ENCODE assay signal across 19 cellular contexts in genomic region chr2:202152104-202152771, GRCh38.
"Had no signal": no experiment of that assay in that cellular context is flagged by ENCODE, and none has a peak within 500 bp of the region (broad histone marks: within the 10 kb centered on the region; RNA-seq: fewer than 3 reads in every experiment).

No MANE protein-coding gene starts in this region.

- ATAC-seq: activated CD8-positive, alpha-beta T cell treated with anti-CD3 and anti-CD28 coated beads for 36 hours; activated T-cell treated with anti-CD3 and anti-CD28 coated beads, Interleukin-2, amount 50 U/mL, for 4 hours; left lung; naive thymus-derived CD8-positive, alpha-beta T cell; right cardiac atrium; WTC11 had no signal

- H3K36me3 Mint-ChIP-seq: activated naive CD8-positive, alpha-beta T cell; naive thymus-derived CD8-positive, alpha-beta T cell; WTC11 had no signal

- H3K4me3 Mint-ChIP-seq: activated CD8-positive, alpha-beta T cell treated with anti-CD3 and anti-CD28 coated beads for 36 hours; activated naive CD8-positive, alpha-beta T cell; activated T-cell treated with anti-CD3 and anti-CD28 coated beads, Interleukin-2, amount 50 U/mL, for 4 hours; naive thymus-derived CD8-positive, alpha-beta T cell; T-helper 1 cell treated with Interleukin-12 subunit alpha and Interleukin-12 subunit beta and Interleukin-4 antibody, amounts not matched to agents 30 μg/mL and 1 μg/mL, for 36 hours; WTC11 had no signal

- H3K27ac Mint-ChIP-seq: activated CD8-positive, alpha-beta T cell treated with anti-CD3 and anti-CD28 coated beads for 36 hours; activated naive CD8-positive, alpha-beta T cell; naive thymus-derived CD8-positive, alpha-beta T cell; T-helper 1 cell treated with Interleukin-12 subunit alpha and Interleukin-12 subunit beta and Interleukin-4 antibody, amounts not matched to agents 30 μg/mL and 1 μg/mL, for 36 hours; WTC11 had no signal

- H3K4me1 Mint-ChIP-seq: naive thymus-derived CD8-positive, alpha-beta T cell had no signal

- DNase-seq: activated CD4-positive, alpha-beta T cell treated with anti-CD3 and anti-CD28 coated beads for 48 hours; activated CD8-positive, alpha-beta T cell treated with anti-CD3 and anti-CD28 coated beads for 36 hours; activated effector memory CD4-positive, alpha-beta T cell treated with anti-CD3 and anti-CD28 coated beads, Interleukin-2, amount 50 U/mL, for 16 hours; activated T-cell treated with anti-CD3 and anti-CD28 coated beads, Interleukin-2, amount 50 U/mL, for 4 hours; anterior cingulate cortex; hypothalamus; kidney; left lung; mammary epithelial cell; naive thymus-derived CD8-positive, alpha-beta T cell; right cardiac atrium; small intestine; stimulated activated CD4-positive, alpha-beta T cell treated with anti-CD3 and anti-CD28 coated beads, Interleukin-4, amount 100 ng/mL, for 4 hours; stimulated activated CD8-positive, alpha-beta memory T cell treated with anti-CD3 and anti-CD28 coated beads, Interleukin-4, amount 100 ng/mL, for 48 hours; stimulated activated naive CD4-positive, alpha-beta T cell treated with Interleukin-2 at 50 U/mL for 16 hours; trophoblast cell had no signal

- H3K9me3 Mint-ChIP-seq: activated CD8-positive, alpha-beta T cell treated with anti-CD3 and anti-CD28 coated beads for 36 hours; activated T-cell treated with anti-CD3 and anti-CD28 coated beads, Interleukin-2, amount 50 U/mL, for 4 hours; naive thymus-derived CD8-positive, alpha-beta T cell; T-helper 1 cell treated with Interleukin-12 subunit alpha and Interleukin-12 subunit beta and Interleukin-4 antibody, amounts not matched to agents 30 μg/mL and 1 μg/mL, for 36 hours had no signal
